In the genomic region with DNA sequence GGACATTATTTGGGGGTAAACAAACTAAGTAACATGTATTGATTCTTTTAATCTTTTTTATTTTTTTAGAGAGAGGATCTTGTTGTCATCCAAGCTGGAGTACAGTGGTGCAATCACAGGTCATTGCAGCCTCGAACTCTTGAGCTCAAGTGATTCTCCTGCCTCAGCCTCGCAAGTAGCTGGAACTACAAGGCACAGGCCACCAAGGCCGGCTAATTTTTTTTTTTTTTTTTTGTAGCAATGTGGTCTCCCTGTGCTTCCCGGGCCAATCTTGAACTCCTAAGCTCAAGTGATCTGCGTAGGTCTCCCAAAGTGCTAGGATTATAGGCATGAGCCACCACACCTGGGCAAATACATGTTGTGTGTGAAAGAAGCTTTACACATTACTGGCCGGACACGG, we compare ENCODE assay signal across 19 cellular contexts.
"Had no signal": no experiment of that assay in that cellular context is flagged by ENCODE, and none has a peak within 500 bp of the region (broad histone marks: within the 10 kb centered on the region; RNA-seq: fewer than 3 reads in every experiment).

No MANE protein-coding gene starts in this region.

- ATAC-seq: Panc1 had no signal

- H3K4me2 ChIP-seq: KMS-11 had no signal

- DNase-seq: IMR-90, Kasumi-1, NCI-H1048, NCI-H1105, NCI-H1417, NCI-H1436 treated with DMSO at 0.1 percent for 48 hours, NCI-H1694, NCI-H187 treated with DMSO at 0.1 percent for 48 hours, NCI-H2029 treated with DMSO at 0.1 percent for 48 hours, NCI-H2171 treated with DMSO at 0.1 percent for 48 hours, NCI-H345, NCI-H446 treated with DMSO at 0.1 percent for 48 hours, NCI-H510A treated with DMSO at 0.1 percent for 48 hours, NCI-H526, SHP77 had no signal

- H3K4me3 ChIP-seq: SK-N-MC had no signal

- H3K27ac ChIP-seq: KMS-11, RWPE1, SK-N-MC had no signal

- H3K9ac ChIP-seq: KMS-11 had no signal
